11 cellular contexts compared by ENCODE assay signal in genomic region chr17:72661093-72661944, GRCh38.
DNase-seq lines count a peak whose midpoint lies in the region; ATAC-seq and TF ChIP-seq lines count a peak whose summit lies in the region.
"Had no signal": no experiment of that assay in that cellular context is flagged by ENCODE, and none has a peak within 500 bp of the region (broad histone marks: within the 10 kb centered on the region; RNA-seq: fewer than 3 reads in every experiment).

No MANE protein-coding gene starts in this region.

- POLR2A ChIA-PET in A673 (lab: Charles Lee; ENCODE audit: low non-redundant PET) = no interaction called here
- POLR2A ChIA-PET in RWPE1 (lab: Yijun Ruan, JAX; ENCODE audit: low non-redundant PET) = no interaction called here

- CTCF ChIA-PET in A673 (lab: Charles Lee) = no interaction called here
- CTCF ChIA-PET in RWPE1 (lab: Yijun Ruan, JAX) = no interaction called here

- H3K27me3 ChIP-seq in A673 (replicated peaks; ENCODE audit: insufficient read depth, low read depth, low read length, poor library complexity) (no peaks in the 10 kb centered on the region), aorta (ENCODE audit: control insufficient read depth in 1 of 2, insufficient read depth in 2 of 2, low read length in 1 of 2) (no peaks in the 10 kb centered on the region)

- intact Hi-C loops in A673 (cut with micrococcal nuclease; ENCODE audit: unreplicated experiment) = no loop called here
- intact Hi-C loops in aorta (cut with DNase I) = no loop called here

- no peak for DNase-seq in A673 (ENCODE audit: low spot score)
- DNase-seq in HK-2 (ENCODE audit: unreplicated experiment) = peak; percentile 15
- DNase-seq in RWPE1 (ENCODE audit: low spot score) = peak; percentile 68
- peak; percentile 98 for DNase-seq in islet precursor cell
- no peak for DNase-seq in cerebellar nuclear complex (lab: John Stamatoyannopoulos, UW)
- DNase-seq in aorta = no peak
- DNase-seq: CD4-positive, alpha-beta memory T cell; naive thymus-derived CD4-positive, alpha-beta T cell; RPMI8226 had no signal

- WGBS in aorta, 2 donors = 87% methylated on average over 22 of the region's 22 CpGs

- ATAC-seq in aorta (ENCODE audit: low FRiP score) (no peak), HG03442 (IDR thresholded peaks at IDR 0.05; ENCODE audit: unreplicated experiment) (no peak), GM18907 (IDR thresholded peaks at IDR 0.05; ENCODE audit: unreplicated experiment) (no peak)
- ATAC-seq: naive thymus-derived CD4-positive, alpha-beta T cell had no signal

- H3K36me3 ChIP-seq in A673 (ENCODE audit: insufficient read depth, low read length, poor library complexity, severe bottlenecking) (no peaks in the 10 kb centered on the region), aorta (ENCODE audit: control insufficient read depth in 1 of 2, insufficient read depth in 2 of 2, low read length in 1 of 2) (no peaks in the 10 kb centered on the region)

- no peak overlapping the region for H3K27ac ChIP-seq in A673 (ENCODE audit: low read depth, low read length, poor library complexity, severe bottlenecking)
- H3K27ac ChIP-seq in RWPE1 = peak overlapping the region; percentile 77
- H3K27ac ChIP-seq in aorta (ENCODE audit: low read depth in 1 of 2, low read length in 2 of 2) = no peak overlapping the region

- BruUV-seq in A673 (replicated peaks; lab: Mats Ljungman, UMichigan) = no TSS peak

- TF ChIP-seq CTCF in A673 (conservative IDR thresholded peaks at IDR 0.05; ENCODE audit: low read depth, low read length) (0 out of 2 replicates have a peak, but pooled peaks have one; percentile 26), RWPE1 (conservative IDR thresholded peaks at IDR 0.05; ENCODE audit: low read depth) (no peak)

- H3K4me3 ChIP-seq in A673 (ENCODE audit: low read depth, low read length, poor library complexity, severe bottlenecking) = no peak overlapping the region
- no peak overlapping the region for H3K4me3 ChIP-seq in aorta (ENCODE audit: low read length in 2 of 2)

- H3K9me3 ChIP-seq in A673 (ENCODE audit: low read depth, low read length, poor library complexity, severe bottlenecking) (no peaks in the 10 kb centered on the region), aorta (ENCODE audit: control insufficient read depth, low read length) (no peaks in the 10 kb centered on the region)

- H3K4me1 ChIP-seq in A673 (ENCODE audit: insufficient read depth, low read length, poor library complexity, severe bottlenecking) (no peaks in the 10 kb centered on the region), aorta (ENCODE audit: control insufficient read depth in 1 of 2, insufficient read depth in 2 of 2, low read length in 2 of 2) (no peaks in the 10 kb centered on the region)

Comparison
In these comparisons a context has a peak if more than half of its experiments do, and no peak if none do; other contexts are left out.
1. DNase-seq: peak in HK-2 (single experiment), RWPE1 (single experiment) and islet precursor cell (single experiment); none in A673 (single experiment), cerebellar nuclear complex (0 of 2) and aorta (0 of 2).